In genomic region chr12:47574252-47575021, GRCh38 we compare ENCODE assay signal across 16 cellular contexts.
"Had no signal": no experiment of that assay in that cellular context is flagged by ENCODE, and none has a peak within 500 bp of the region (broad histone marks: within the 10 kb centered on the region; RNA-seq: fewer than 3 reads in every experiment).

No MANE protein-coding gene starts in this region.

- DNase-seq: activated CD4-positive, alpha-beta T cell treated with anti-CD3 and anti-CD28 coated beads, Interleukin-2, amount 10 ng/mL, durations not matched to agents 7 days and 5 days; activated gamma-delta T cell; adrenal gland; cerebellar nuclear complex; cortex of kidney; hypothalamus; islet precursor cell; lower lobe of right lung; natural killer cell; SK-N-SH; stimulated activated CD4-positive, alpha-beta T cell treated with anti-CD3 and anti-CD28 coated beads, Interleukin-4, amount 100 ng/mL, for 1 hour; thyroid gland had no signal

- H3K4me2 ChIP-seq: SK-N-SH, smooth muscle cell had no signal

- H3K27ac ChIP-seq: adrenal gland, lower lobe of right lung, parathyroid adenoma, thyroid gland had no signal

- H3K36me3 ChIP-seq: adrenal gland, lower lobe of right lung, thyroid gland had no signal

- H3K4me3 Mint-ChIP-seq: activated CD4-positive, alpha-beta T cell treated with anti-CD3 and anti-CD28 coated beads, Interleukin-2, amount 10 ng/mL, durations not matched to agents 7 days and 5 days; natural killer cell; T-helper 2 cell treated with Interferon-gamma antibody and Interleukin-4, amounts not matched to agents 5 μg/mL and 100 μg/mL, for 36 hours had no signal

- H3K9me3 Mint-ChIP-seq: activated CD4-positive, alpha-beta T cell treated with anti-CD3 and anti-CD28 coated beads, Interleukin-2, amount 10 ng/mL, durations not matched to agents 7 days and 5 days; natural killer cell; T-helper 2 cell treated with Interferon-gamma antibody and Interleukin-4, amounts not matched to agents 5 μg/mL and 100 μg/mL, for 36 hours had no signal

- ATAC-seq: lower lobe of right lung, natural killer cell, sciatic nerve had no signal

- H2AFZ ChIP-seq: parathyroid adenoma had no signal

- H3K27ac Mint-ChIP-seq: activated CD4-positive, alpha-beta T cell treated with anti-CD3 and anti-CD28 coated beads, Interleukin-2, amount 10 ng/mL, durations not matched to agents 7 days and 5 days; natural killer cell; T-helper 2 cell treated with Interferon-gamma antibody and Interleukin-4, amounts not matched to agents 5 μg/mL and 100 μg/mL, for 36 hours had no signal

- H3K36me3 Mint-ChIP-seq: natural killer cell had no signal

- H3K27me3 Mint-ChIP-seq: activated CD4-positive, alpha-beta T cell treated with anti-CD3 and anti-CD28 coated beads, Interleukin-2, amount 10 ng/mL, durations not matched to agents 7 days and 5 days had no signal

- H3K4me1 Mint-ChIP-seq: natural killer cell had no signal

- H3K79me2 ChIP-seq: parathyroid adenoma had no signal

- H3K9me3 ChIP-seq: adrenal gland, lower lobe of right lung, SK-N-SH, thyroid gland had no signal

- H3K27me3 ChIP-seq: adrenal gland, thyroid gland had no signal

- H3K9me2 ChIP-seq: SK-N-SH had no signal

- H3K4me3 ChIP-seq: adrenal gland, lower lobe of right lung, smooth muscle cell, thyroid gland had no signal

- H3K4me1 ChIP-seq: adrenal gland, lower lobe of right lung, parathyroid adenoma, thyroid gland had no signal
